ENCODE assay signal across 36 cellular contexts in the genomic region with DNA sequence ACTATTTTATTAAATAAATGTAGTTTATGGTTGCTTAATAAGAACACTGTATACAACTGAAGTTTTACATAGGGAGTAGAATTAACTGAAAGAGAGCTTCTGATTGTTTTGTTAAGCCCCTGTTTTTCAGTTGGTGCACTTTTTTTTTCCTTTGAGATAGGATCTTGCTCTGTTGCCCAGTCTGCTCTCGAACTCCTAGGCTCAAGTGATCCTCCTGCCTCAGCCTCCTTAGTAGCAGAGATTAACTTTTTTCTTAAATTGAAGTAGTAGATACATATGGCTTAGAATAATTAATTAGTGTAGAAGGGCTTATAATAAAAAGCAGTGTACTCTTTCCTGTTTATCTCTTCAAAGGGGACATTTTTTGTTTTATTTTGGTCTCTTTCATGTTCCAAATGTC. TPM values are rescaled to one million over a fixed set of nuclear protein-coding genes. Genes with fewer than 3 reads are reported as not detected.
DNase-seq lines count a peak whose midpoint lies in the region; ATAC-seq, FAIRE-seq and TF ChIP-seq lines count a peak whose summit lies in the region.
"Had no signal": no experiment of that assay in that cellular context is flagged by ENCODE, and none has a peak within 500 bp of the region (broad histone marks: within the 10 kb centered on the region; RNA-seq: fewer than 3 reads in every experiment).

No MANE protein-coding gene starts in this region.

- peaks cover 15% of the 10 kb centered on the region for H3K36me3 Mint-ChIP-seq in activated CD4-positive, alpha-beta memory T cell treated with anti-CD3 and anti-CD28 coated beads for 36 hours

- H3K4me3 ChIP-seq in HepG2 (replicated peaks in 1 of 3; ENCODE audit: insufficient read depth in 1 of 3, low read depth in 2 of 3, low read length in 3 of 3) (no peak overlapping the region), right lobe of liver (no peak overlapping the region), K562 (no peak overlapping the region), endocrine pancreas (ENCODE audit: control insufficient read depth, insufficient read depth, low read length) (peak overlapping the region; percentile 31), smooth muscle cell (no peak overlapping the region)
- H3K4me3 ChIP-seq: A549; BLaER1; BLaER1 treated with 17β-estradiol and CSF1 and Interleukin-3, amounts not matched to agents 10 nM and 100 nM had no signal

- H3K4me3 Mint-ChIP-seq in activated CD4-positive, alpha-beta memory T cell treated with anti-CD3 and anti-CD28 coated beads for 36 hours = no peak overlapping the region
- H3K4me3 Mint-ChIP-seq: B cell; CD14-positive monocyte; CD4-positive, alpha-beta memory T cell; CD4-positive, alpha-beta T cell; CD4-positive, CD25-positive, alpha-beta regulatory T cell; CD8-positive, alpha-beta memory T cell; CD8-positive, alpha-beta T cell had no signal

- ATAC-seq in HepG2 = no peak
- ATAC-seq in right lobe of liver = no peak
- ATAC-seq in K562 = no peak
- no peak for ATAC-seq in HG03108 (IDR thresholded peaks at IDR 0.05; ENCODE audit: unreplicated experiment)
- no peak for ATAC-seq in GM19035 (IDR thresholded peaks at IDR 0.05; ENCODE audit: unreplicated experiment)
- ATAC-seq: A549; CD8-positive, alpha-beta T cell had no signal

- H3K4me2 ChIP-seq in HepG2 (ENCODE audit: low read depth, low read length) (no peak overlapping the region), K562 (ENCODE audit: insufficient read depth, low read length) (no peak overlapping the region), smooth muscle cell (no peak overlapping the region)
- H3K4me2 ChIP-seq: A549; BLaER1; BLaER1 treated with 17β-estradiol and CSF1 and Interleukin-3, amounts not matched to agents 10 nM and 100 nM had no signal

- TF ChIP-seq RAD21 in HepG2 (CRISPR knock-in tag; IDR thresholded peaks at IDR 0.05) (no peak), K562 (CRISPR knock-in tag; conservative IDR thresholded peaks at IDR 0.05 in 1 of 2, IDR thresholded peaks at IDR 0.05 in 1 of 2) (no peak)

- no peaks in the 10 kb centered on the region for H3K27me3 Mint-ChIP-seq in activated CD4-positive, alpha-beta memory T cell treated with anti-CD3 and anti-CD28 coated beads for 36 hours
- H3K27me3 Mint-ChIP-seq: B cell; CD4-positive, alpha-beta memory T cell; CD4-positive, alpha-beta T cell; CD4-positive, CD25-positive, alpha-beta regulatory T cell; CD8-positive, alpha-beta memory T cell had no signal

- no peaks in the 10 kb centered on the region for H4K20me1 ChIP-seq in HepG2 (ENCODE audit: insufficient read depth, low read length)
- no peaks in the 10 kb centered on the region for H4K20me1 ChIP-seq in K562 (replicated peaks; ENCODE audit: control insufficient read depth, insufficient read depth, low read length)
- peaks cover 11% of the 10 kb centered on the region for H4K20me1 ChIP-seq in smooth muscle cell (ENCODE audit: low read depth)
- H4K20me1 ChIP-seq: BLaER1; BLaER1 treated with 17β-estradiol and CSF1 and Interleukin-3, amounts not matched to agents 10 nM and 100 nM had no signal

- H3K9me3 Mint-ChIP-seq in activated CD4-positive, alpha-beta memory T cell treated with anti-CD3 and anti-CD28 coated beads for 36 hours = peaks cover 13% of the 10 kb centered on the region

- no peaks in the 10 kb centered on the region for H3F3A ChIP-seq in smooth muscle cell (ENCODE audit: low read depth)

- no peak overlapping the region for H3K27ac Mint-ChIP-seq in activated CD4-positive, alpha-beta memory T cell treated with anti-CD3 and anti-CD28 coated beads for 36 hours
- H3K27ac Mint-ChIP-seq: B cell; CD14-positive monocyte; CD4-positive, alpha-beta memory T cell; CD4-positive, alpha-beta T cell; CD8-positive, alpha-beta T cell had no signal

- TF ChIP-seq CTCF in HepG2 (CRISPR knock-in tag; IDR thresholded peaks at IDR 0.05) (no peak), right lobe of liver (IDR thresholded peaks at IDR 0.05) (no peak), K562 (IDR thresholded peaks at IDR 0.05 in 2 of 3, conservative IDR thresholded peaks at IDR 0.05 in 1 of 3; ENCODE audit: insufficient read depth in 2 of 3, low read depth in 1 of 3, low read length in 3 of 3) (no peak), smooth muscle cell (IDR thresholded peaks at IDR 0.05; ENCODE audit: borderline replicate concordance, insufficient read depth, poor library complexity, severe bottlenecking) (no peak)

- 87% methylated on average over 1 of the region's 1 CpG for WGBS in HepG2 (ENCODE audit: low lambda C conversion rate)
- 92% methylated on average over 1 of the region's 1 CpG for WGBS in right lobe of liver (ENCODE audit: insufficient coverage, low coverage, low lambda C conversion rate, missing lambda C conversion rate)
- WGBS in K562 (ENCODE audit: insufficient coverage, low coverage, missing lambda C conversion rate) = 81% methylated on average over 1 of the region's 1 CpG
- 91% methylated on average over 1 of the region's 1 CpG for WGBS in smooth muscle cell (ENCODE audit: low lambda C conversion rate)

- H3K9ac ChIP-seq in HepG2 (ENCODE audit: insufficient read depth, low read depth, low read length) = no peak overlapping the region
- no peak overlapping the region for H3K9ac ChIP-seq in K562 (ENCODE audit: insufficient read depth in 1 of 2, low read depth in 2 of 2, low read length in 2 of 2)
- no peak overlapping the region for H3K9ac ChIP-seq in endocrine pancreas (ENCODE audit: control insufficient read depth, insufficient read depth, low read length)
- no peak overlapping the region for H3K9ac ChIP-seq in smooth muscle cell (ENCODE audit: low read depth)
- H3K9ac ChIP-seq: BLaER1; BLaER1 treated with 17β-estradiol and CSF1 and Interleukin-3, amounts not matched to agents 10 nM and 100 nM had no signal

- TF ChIP-seq POLR2A in HepG2 (IDR thresholded peaks at IDR 0.05; ENCODE audit: insufficient read depth in 1 of 2, low read depth in 2 of 2, low read length in 2 of 2) (no peak), right lobe of liver (IDR thresholded peaks at IDR 0.05) (no peak), K562 (conservative IDR thresholded peaks at IDR 0.05) (no peak)

- DNase-seq in HepG2 (ENCODE audit: low spot score) = no peak
- DNase-seq in right lobe of liver = no peak
- no peak for DNase-seq in K562 (ENCODE audit: extremely low read depth in 1 of 4, low spot score in 3 of 4)
- no peak for DNase-seq in smooth muscle cell (lab: John Stamatoyannopoulos, UW; ENCODE audit: unreplicated experiment)
- no peak for DNase-seq in activated CD4-positive, alpha-beta memory T cell treated with anti-CD3 and anti-CD28 coated beads for 36 hours
- DNase-seq: 8988T; ACHN; AML-193; BE2C; C1 segment of cervical spinal cord; Caco-2; Calu3; CD4-positive, alpha-beta memory T cell; CD4-positive, alpha-beta T cell; CD4-positive, CD25-positive, alpha-beta regulatory T cell; CD8-positive, alpha-beta memory T cell; CD8-positive, alpha-beta T cell; COR-L47; DMS 273 treated with DMSO at 0.1 percent for 48 hours; DMS153; DMS53; DMS79; DMS79 treated with DMSO at 0.1 percent for 48 hours; DND-41; EL had no signal

- FAIRE-seq in HepG2 (lab: Jason Lieb, UNC) (no peak), K562 (lab: Jason Lieb, UNC) (no peak)
- FAIRE-seq: A549, D721Med had no signal

- CTCF ChIA-PET in HepG2 (lab: Yijun Ruan, JAX; ENCODE audit: low intra/inter-chr PET ratio, low total read pairs) = no interaction called here
- CTCF ChIA-PET in K562 (lab: Yijun Ruan, JAX; ENCODE audit: low intra/inter-chr PET ratio) = no interaction called here
- CTCF ChIA-PET in activated CD4-positive, alpha-beta memory T cell treated with anti-CD3 and anti-CD28 coated beads for 36 hours (lab: Charles Lee) = no interaction called here

- no peaks in the 10 kb centered on the region for H3K9me3 ChIP-seq in HepG2 (ENCODE audit: low read length)
- no peaks in the 10 kb centered on the region for H3K9me3 ChIP-seq in right lobe of liver
- no peaks in the 10 kb centered on the region for H3K9me3 ChIP-seq in K562 (replicated peaks; ENCODE audit: control insufficient read depth, insufficient read depth, low read depth, low read length)
- no peaks in the 10 kb centered on the region for H3K9me3 ChIP-seq in endocrine pancreas (ENCODE audit: control insufficient read depth, low read length)
- H3K9me3 ChIP-seq in smooth muscle cell (replicated peaks; ENCODE audit: low read depth) = no peaks in the 10 kb centered on the region
- H3K9me3 ChIP-seq: A549, BE2C, Caco-2 had no signal

- in situ Hi-C loops in HepG2 (cut with HindIII; ENCODE audit: extremely low pct_ligation_motif_present, low pct_unique_long_range_greater_than_20kb) = no loop called here
- in situ Hi-C loops in K562 (cut with MboI) = no loop called here

- H3K4me1 ChIP-seq in HepG2 (ENCODE audit: insufficient read depth, low read length) (peaks cover 9% of the 10 kb centered on the region), right lobe of liver (no peaks in the 10 kb centered on the region), K562 (replicated peaks in 1 of 2; ENCODE audit: control insufficient read depth in 2 of 2, insufficient read depth in 2 of 2, low read length in 2 of 2) (peaks cover 14 to 26% of the 10 kb centered on the region in 2 experiments; a peak in 4 of 5 replicates), endocrine pancreas (ENCODE audit: control insufficient read depth, insufficient read depth, low read length) (peaks cover 6% of the 10 kb centered on the region), smooth muscle cell (ENCODE audit: low read depth) (peaks cover 12% of the 10 kb centered on the region)
- H3K4me1 ChIP-seq: A549; BLaER1; BLaER1 treated with 17β-estradiol and CSF1 and Interleukin-3, amounts not matched to agents 10 nM and 100 nM; Caco-2 had no signal

- peaks cover 6% of the 10 kb centered on the region for H3K4me1 Mint-ChIP-seq in activated CD4-positive, alpha-beta memory T cell treated with anti-CD3 and anti-CD28 coated beads for 36 hours (ENCODE audit: low read depth)
- H3K4me1 Mint-ChIP-seq: CD14-positive monocyte had no signal

- intact Hi-C loops in HepG2 (cut with micrococcal nuclease; ENCODE audit: unreplicated experiment) = no loop called here
- intact Hi-C loops in right lobe of liver (cut with DNase I) = no loop called here
- intact Hi-C loops in K562 (cut with micrococcal nuclease) = no loop called here
- intact Hi-C loops in activated CD4-positive, alpha-beta memory T cell treated with anti-CD3 and anti-CD28 coated beads for 36 hours (cut with micrococcal nuclease) = no loop called here

- no peaks in the 10 kb centered on the region for H3K36me3 ChIP-seq in HepG2 (replicated peaks in 1 of 2; ENCODE audit: control insufficient read depth in 1 of 2, insufficient read depth in 2 of 2, low read length in 2 of 2)
- no peaks in the 10 kb centered on the region for H3K36me3 ChIP-seq in right lobe of liver
- H3K36me3 ChIP-seq in K562 (ENCODE audit: control insufficient read depth, insufficient read depth, low read length) = peaks cover 7% of the 10 kb centered on the region; the same call in 2 of the 3 replicates
- no peaks in the 10 kb centered on the region for H3K36me3 ChIP-seq in endocrine pancreas (ENCODE audit: control insufficient read depth, insufficient read depth, low read length)
- H3K36me3 ChIP-seq in smooth muscle cell (ENCODE audit: low read depth) = no peaks in the 10 kb centered on the region
- H3K36me3 ChIP-seq: BE2C had no signal

- H2AFZ ChIP-seq in HepG2 (ENCODE audit: low read length) (no peak overlapping the region), K562 (ENCODE audit: low read depth, low read length) (no peak overlapping the region), smooth muscle cell (ENCODE audit: low read depth) (no peak overlapping the region)

- H3K27me3 ChIP-seq in HepG2 (ENCODE audit: control insufficient read depth in 1 of 2, insufficient read depth in 2 of 2, low read length in 2 of 2) (no peaks in the 10 kb centered on the region), right lobe of liver (no peaks in the 10 kb centered on the region), K562 (ENCODE audit: control insufficient read depth in 2 of 2, insufficient read depth in 2 of 2, low read length in 2 of 2) (no peaks in the 10 kb centered on the region), endocrine pancreas (ENCODE audit: control insufficient read depth, insufficient read depth, low read length) (no peaks in the 10 kb centered on the region), smooth muscle cell (ENCODE audit: low read depth) (no peaks in the 10 kb centered on the region)
- H3K27me3 ChIP-seq: BE2C; BLaER1; BLaER1 treated with 17β-estradiol and CSF1 and Interleukin-3, amounts not matched to agents 10 nM and 100 nM had no signal

- H3K27ac ChIP-seq in HepG2 (ENCODE audit: extremely low read length, insufficient read depth, low read length) (no peak overlapping the region), right lobe of liver (no peak overlapping the region), K562 (ENCODE audit: extremely low read depth, low read depth, low read length) (no peak overlapping the region), smooth muscle cell (ENCODE audit: low read depth) (peak overlapping the region; percentile 25)
- H3K27ac ChIP-seq: 22Rv1; A549; BLaER1; BLaER1 treated with 17β-estradiol and CSF1 and Interleukin-3, amounts not matched to agents 10 nM and 100 nM; C4-2B had no signal

- BruUV-seq in HepG2 (replicated peaks; lab: Mats Ljungman, UMichigan) (no TSS peak), K562 (replicated peaks; lab: Mats Ljungman, UMichigan) (no TSS peak)

- POLR2A ChIA-PET in HepG2 (lab: Yijun Ruan, JAX) = interaction anchor here (2.0 kb wide), 1 partner anchor 11 kb away, joined by 11 read pairs; a partner anchor contains a TSS
- POLR2A ChIA-PET in K562 (lab: Yijun Ruan, JAX) = no interaction called here
- POLR2A ChIA-PET in activated CD4-positive, alpha-beta memory T cell treated with anti-CD3 and anti-CD28 coated beads for 36 hours (lab: Charles Lee) = no interaction called here

- no peaks in the 10 kb centered on the region for H3K9me1 ChIP-seq in K562 (ENCODE audit: control insufficient read depth, insufficient read depth, low read length)

- peaks cover 49% of the 10 kb centered on the region for H3K79me2 ChIP-seq in HepG2 (ENCODE audit: insufficient read depth, low read length)
- peaks cover 99% of the 10 kb centered on the region for H3K79me2 ChIP-seq in K562 (ENCODE audit: control insufficient read depth, insufficient read depth, low read length)
- peaks cover 28% of the 10 kb centered on the region for H3K79me2 ChIP-seq in smooth muscle cell (ENCODE audit: low read depth)

- TF ChIP-seq EP300 in HepG2 (IDR thresholded peaks at IDR 0.05; ENCODE audit: low read depth in 2 of 2, low read length in 2 of 2) (no peak), HepG2 (CRISPR knock-in tag; IDR thresholded peaks at IDR 0.05; ENCODE audit: borderline replicate concordance) (no peak), K562 (IDR thresholded peaks at IDR 0.05; ENCODE audit: low read length) (no peak)

RNA-seq across cellular contexts. Expression of a gene that starts 11.2 kb away (rescaled TPM):
- total RNA-seq in HepG2 (2016; rRNA removed; fragmentation: Illumina TruSeq; extraction: Trizol) (32.6 and 46.9 TPM in 2 replicates), right lobe of liver (10 to 100 TPM in 4 of 6 experiments, 1 to 10 TPM in 2; 8.5 to 15.5 (median 12.1) TPM), K562 (2014; rRNA removed) (51.5 and 73.8 TPM in 2 replicates), K562 (2014; rRNA removed; fragmentation: Illumina TruSeq; extraction: Trizol) (170 and 174 TPM in 2 replicates), K562 (2015; rRNA removed; fragmentation: Illumina TruSeq; extraction: Trizol) (188 and 230 TPM in 2 replicates), K562 (2021) (103 and 115 TPM in 2 replicates), smooth muscle cell (15.6 and 25.6 TPM in 2 replicates)
- 16.0 and 21.0 TPM in 2 replicates for total RNA-seq in HepG2 (2016; cell fraction: cytosol; rRNA removed; fragmentation: Illumina TruSeq; extraction: Trizol; ENCODE audit: low read depth)
- 40.1 and 50.4 TPM in 2 replicates for total RNA-seq in HepG2 (2016; cell fraction: insoluble cytoplasmic fraction; rRNA removed; fragmentation: Illumina TruSeq; extraction: Trizol)
- total RNA-seq in HepG2 (2016; cell fraction: membrane; rRNA removed; fragmentation: Illumina TruSeq; extraction: Trizol) = 26.3 and 29.6 TPM in 2 replicates
- 17.6 and 22.6 TPM in 2 replicates for total RNA-seq in HepG2 (2016; cell fraction: nucleus; rRNA removed; fragmentation: Illumina TruSeq; extraction: Trizol)
- polyA plus RNA-seq in HepG2 (2011; rRNA removed) (11.7 and 15.2 TPM in 2 replicates), K562 (2011; rRNA removed) (63.4 and 134 TPM in 2 replicates), K562 (2014; fragmentation: Illumina TruSeq; extraction: Trizol) (103 and 145 TPM in 2 replicates), K562 (2014; fragmentation: Nextera tagmentation; extraction: Ambion mirVana) (100 to 1,000 TPM; 336 to 403 TPM), K562 (2014; rRNA removed) (94.7 and 108 TPM in 2 replicates), smooth muscle cell (28.5 and 29.1 TPM in 2 replicates)
- polyA plus RNA-seq in HepG2 (2011; cell fraction: cytosol; rRNA removed) = 7.3 and 9.3 TPM in 2 replicates
- 2.2 and 2.8 TPM in 2 replicates for polyA plus RNA-seq in HepG2 (2011; cell fraction: nucleus; rRNA removed)
- polyA plus RNA-seq in HepG2 (2012) = 21.1 and 45.4 TPM in 2 replicates
- polyA plus RNA-seq in HepG2 (2016; cell fraction: cytosol; fragmentation: Illumina TruSeq; extraction: Trizol; ENCODE audit: low read depth) = 18.5 and 25.0 TPM in 2 replicates
- 71.8 and 79.1 TPM in 2 replicates for polyA plus RNA-seq in HepG2 (2016; cell fraction: insoluble cytoplasmic fraction; fragmentation: Illumina TruSeq; extraction: Trizol; ENCODE audit: low read depth)
- 38.7 and 40.8 TPM in 2 replicates for polyA plus RNA-seq in HepG2 (2016; cell fraction: membrane; fragmentation: Illumina TruSeq; extraction: Trizol; ENCODE audit: low read depth)
- polyA plus RNA-seq in HepG2 (2016; cell fraction: nucleus; fragmentation: Illumina TruSeq; extraction: Trizol; ENCODE audit: insufficient read depth, low read depth) = 32.4 and 35.9 TPM in 2 replicates
- 27.1 and 28.0 TPM in 2 replicates for polyA minus RNA-seq in HepG2 (2011; rRNA and poly(A)+ RNA removed; ENCODE audit: low replicate concordance)
- polyA minus RNA-seq in HepG2 (2011; cell fraction: cytosol; rRNA and poly(A)+ RNA removed) = 20.5 and 23.2 TPM in 2 replicates
- polyA minus RNA-seq in HepG2 (2011; cell fraction: nucleus; rRNA and poly(A)+ RNA removed) = 16.6 and 19.9 TPM in 2 replicates
- total RNA-seq in K562 (2011; cell fraction: chromatin; rRNA removed; ENCODE audit: low replicate concordance) = 7.7 and 30.7 TPM in 2 replicates
- total RNA-seq in K562 (2011; cell fraction: nucleolus; rRNA removed) = 15.3 and 16.8 TPM in 2 replicates
- 17.1 and 30.9 TPM in 2 replicates for total RNA-seq in K562 (2011; cell fraction: nucleoplasm; rRNA removed)
- polyA plus RNA-seq in K562 (2011; cell fraction: cytosol; rRNA removed) = 16.4 and 17.9 TPM in 2 replicates
- 16.4 and 16.8 TPM in 2 replicates for polyA plus RNA-seq in K562 (2011; cell fraction: nucleus; rRNA removed)
- 70.7 and 116 TPM in 2 replicates for polyA plus RNA-seq in K562 (2012)
- 24.3 and 44.0 TPM in 2 replicates for polyA minus RNA-seq in K562 (2011; rRNA and poly(A)+ RNA removed)
- polyA minus RNA-seq in K562 (2011; cell fraction: cytosol; rRNA and poly(A)+ RNA removed) = 57.7 and 63.1 TPM in 2 replicates
- 16.7 and 22.7 TPM in 2 replicates for polyA minus RNA-seq in K562 (2011; cell fraction: nucleus; rRNA and poly(A)+ RNA removed)
- total RNA-seq in activated CD4-positive, alpha-beta memory T cell treated with anti-CD3 and anti-CD28 coated beads for 36 hours = 10 to 100 TPM; 21.8 to 24.5 TPM
